In genomic region chrX:109345866-109346265, GRCh38 we compare ENCODE assay signal across 22 cellular contexts.
DNase-seq lines count a peak whose midpoint lies in the region; ATAC-seq and TF ChIP-seq lines count a peak whose summit lies in the region.
"Had no signal": no experiment of that assay in that cellular context is flagged by ENCODE, and none has a peak within 500 bp of the region (broad histone marks: within the 10 kb centered on the region; RNA-seq: fewer than 3 reads in every experiment).

No MANE protein-coding gene starts in this region.

- H3K36me3 ChIP-seq in mesenchymal stem cell (ENCODE audit: control insufficient read depth in 1 of 2, insufficient read depth in 2 of 2, low read depth in 1 of 2, low read length in 2 of 2) (no peaks in the 10 kb centered on the region), left ventricle myocardium inferior (no peaks in the 10 kb centered on the region), GM23338 (ENCODE audit: insufficient read depth) (no peaks in the 10 kb centered on the region)
- H3K36me3 ChIP-seq: HAP-1, SJSA1 had no signal

- TF ChIP-seq CTCF in AG10803 (conservative IDR thresholded peaks at IDR 0.05; ENCODE audit: low read length) (no peak), astrocyte of the spinal cord (IDR thresholded peaks at IDR 0.05; ENCODE audit: low read depth, low read length) (no peak), left ventricle myocardium inferior (IDR thresholded peaks at IDR 0.05; ENCODE audit: borderline replicate concordance) (no peak), GM23338 (conservative IDR thresholded peaks at IDR 0.05; ENCODE audit: low read depth in 2 of 2) (no peak)

- H2BK15ac ChIP-seq in mesenchymal stem cell (ENCODE audit: low read depth, poor library complexity, severe bottlenecking) = no peak overlapping the region

- H3K9me3 ChIP-seq in mesenchymal stem cell (ENCODE audit: control insufficient read depth, low read length) (peaks cover 5% of the 10 kb centered on the region), left ventricle myocardium inferior (replicated peaks) (no peaks in the 10 kb centered on the region)
- H3K9me3 ChIP-seq: HAP-1, SJSA1 had no signal

- in situ Hi-C loops in astrocyte of the spinal cord (cut with HindIII; ENCODE audit: low sequenced_read_pairs) = no loop called here

- H3K4me3 ChIP-seq in AG10803 (ENCODE audit: low read length) = no peak overlapping the region
- H3K4me3 ChIP-seq in astrocyte of the spinal cord (ENCODE audit: low read depth, low read length) = no peak overlapping the region
- no peak overlapping the region for H3K4me3 ChIP-seq in mesenchymal stem cell (ENCODE audit: insufficient read depth in 1 of 2, low read depth in 1 of 2, low read length in 2 of 2)
- H3K4me3 ChIP-seq in left ventricle myocardium inferior = no peak overlapping the region
- no peak overlapping the region for H3K4me3 ChIP-seq in GM23338
- H3K4me3 ChIP-seq: HAP-1, SJSA1 had no signal

- H2AFZ ChIP-seq in mesenchymal stem cell (ENCODE audit: low read depth, low read length) (no peak overlapping the region), GM23338 (no peak overlapping the region)

- H3K27me3 ChIP-seq in mesenchymal stem cell (ENCODE audit: control insufficient read depth in 1 of 2, insufficient read depth in 1 of 2, low read length in 2 of 2) (peaks cover 0 to 47% of the 10 kb centered on the region in 2 experiments), left ventricle myocardium inferior (ENCODE audit: low read depth) (no peaks in the 10 kb centered on the region), GM23338 (ENCODE audit: insufficient read depth) (no peaks in the 10 kb centered on the region)
- H3K27me3 ChIP-seq: SJSA1 had no signal

- H3K79me1 ChIP-seq in mesenchymal stem cell (replicated peaks; ENCODE audit: low read length, poor library complexity, severe bottlenecking) = no peaks in the 10 kb centered on the region

- no peaks in the 10 kb centered on the region for H3K27me3 Mint-ChIP-seq in GM23338 (ENCODE audit: insufficient read depth, low read depth, poor library complexity)
- H3K27me3 Mint-ChIP-seq: CD4-positive, alpha-beta T cell had no signal

- no peaks in the 10 kb centered on the region for H3K9me3 Mint-ChIP-seq in GM23338
- H3K9me3 Mint-ChIP-seq: CD4-positive, alpha-beta T cell had no signal

- H4K91ac ChIP-seq in mesenchymal stem cell (ENCODE audit: low read length) = no peak overlapping the region

- H3K4me2 ChIP-seq in mesenchymal stem cell (ENCODE audit: low read length, poor library complexity, severe bottlenecking) (no peak overlapping the region), GM23338 (no peak overlapping the region)

- no peak overlapping the region for H3K18ac ChIP-seq in mesenchymal stem cell (ENCODE audit: low read depth in 1 of 2, low read length in 2 of 2)

- no peaks in the 10 kb centered on the region for H3K9me2 ChIP-seq in GM23338 (ENCODE audit: insufficient read depth)

- H3K14ac ChIP-seq in mesenchymal stem cell (ENCODE audit: low read length in 2 of 2) = no peak overlapping the region

- H3K4me1 Mint-ChIP-seq in GM23338 = no peaks in the 10 kb centered on the region

- H3K4ac ChIP-seq in mesenchymal stem cell (ENCODE audit: low read depth in 1 of 2, low read length in 2 of 2) = no peak overlapping the region

- H2BK12ac ChIP-seq in mesenchymal stem cell (ENCODE audit: low read length in 2 of 2) = no peak overlapping the region

- ATAC-seq in GM21717 (IDR thresholded peaks at IDR 0.05; ENCODE audit: unreplicated experiment) (no peak), GM23338 (no peak), GM21526 (IDR thresholded peaks at IDR 0.05; ENCODE audit: low FRiP score, unreplicated experiment) (no peak)

- H3F3A ChIP-seq in GM23338 (replicated peaks; ENCODE audit: low read depth) = no peaks in the 10 kb centered on the region

- H4K20me1 ChIP-seq in GM23338 (replicated peaks; ENCODE audit: insufficient read depth) = no peaks in the 10 kb centered on the region

- no peak overlapping the region for H2BK5ac ChIP-seq in mesenchymal stem cell (ENCODE audit: low read depth, low read length, poor library complexity, severe bottlenecking)

- no peak overlapping the region for H2AK5ac ChIP-seq in mesenchymal stem cell (ENCODE audit: low read length, severe bottlenecking)

- H3K79me2 ChIP-seq in GM23338 (replicated peaks; ENCODE audit: insufficient read depth) = no peaks in the 10 kb centered on the region

- H3K4me1 ChIP-seq in mesenchymal stem cell (ENCODE audit: control insufficient read depth, insufficient read depth, low read depth, low read length) (no peaks in the 10 kb centered on the region), left ventricle myocardium inferior (no peaks in the 10 kb centered on the region), GM23338 (ENCODE audit: insufficient read depth) (no peaks in the 10 kb centered on the region)
- H3K4me1 ChIP-seq: HAP-1 had no signal

- H3K4me3 Mint-ChIP-seq in GM23338 = no peak overlapping the region
- H3K4me3 Mint-ChIP-seq: CD4-positive, alpha-beta T cell had no signal

- DNase-seq in AG10803 (ENCODE audit: low read depth) (peak; percentile 24), astrocyte of the spinal cord (ENCODE audit: low read depth, low spot score) (peak; percentile 5), fibroblast of gingiva (ENCODE audit: low read depth) (peak; percentile 2), mesenchymal stem cell (peak; percentile 14), left ventricle myocardium inferior (no peak), GM23338 (ENCODE audit: low spot score) (no peak)
- DNase-seq: CD4-positive, alpha-beta T cell; COR-L47; DMS 273 treated with DMSO at 0.1 percent for 48 hours; DMS79 treated with DMSO at 0.1 percent for 48 hours; KBM-7; NCI-H1105; NCI-H146; NCI-H2029; NCI-H226; NCI-H510A treated with DMSO at 0.1 percent for 48 hours; NCI-H748 treated with DMSO at 0.1 percent for 48 hours; NK-92 treated with Interleukin-12 subunit alpha and Interleukin-12 subunit beta, amount 100 ng/mL, for 24 hours had no signal

- no peak overlapping the region for H4K8ac ChIP-seq in mesenchymal stem cell (ENCODE audit: low read length)

- H3K36me3 Mint-ChIP-seq in GM23338 (ENCODE audit: low read depth) = no peaks in the 10 kb centered on the region

- H2BK120ac ChIP-seq in mesenchymal stem cell (ENCODE audit: low read depth, low read length) = no peak overlapping the region

- no peak overlapping the region for H3K9ac ChIP-seq in mesenchymal stem cell (ENCODE audit: low read length)

- intact Hi-C loops in left ventricle myocardium inferior (cut with micrococcal nuclease) = no loop called here

- H3K27ac ChIP-seq in mesenchymal stem cell (ENCODE audit: low read length, poor library complexity, severe bottlenecking) = no peak overlapping the region
- H3K27ac ChIP-seq in left ventricle myocardium inferior (replicated peaks) = no peak overlapping the region
- H3K27ac ChIP-seq in GM23338 (ENCODE audit: low read depth) = no peak overlapping the region
- H3K27ac ChIP-seq: SJSA1 had no signal

- no peak overlapping the region for H3K27ac Mint-ChIP-seq in GM23338
- H3K27ac Mint-ChIP-seq: CD4-positive, alpha-beta T cell had no signal

- no peak overlapping the region for H3K23ac ChIP-seq in mesenchymal stem cell (ENCODE audit: low read length in 2 of 2)

TF ChIP-seq in GM23338, 12 proteins besides CTCF, POLR2A, EP300 and RAD21 (continues in another document):
- TF ChIP-seq ETS1 (IDR thresholded peaks at IDR 0.05) (no peak), CREB1 (CRISPR knock-in tag; IDR thresholded peaks at IDR 0.05; ENCODE audit: low read depth) (no peak), EZH2 (IDR thresholded peaks at IDR 0.05; ENCODE audit: low read depth, unreplicated experiment) (no peak), EZH2phosphoT487 (IDR thresholded peaks at IDR 0.05; ENCODE audit: unreplicated experiment) (no peak)

Comparison
In these comparisons a context has a peak if more than half of its experiments do, and no peak if none do; other contexts are left out.
1. DNase-seq: peak in AG10803 (single experiment), astrocyte of the spinal cord (single experiment), fibroblast of gingiva (single experiment) and mesenchymal stem cell (single experiment); none in left ventricle myocardium inferior (single experiment) and GM23338 (single experiment).